In the genomic region with DNA sequence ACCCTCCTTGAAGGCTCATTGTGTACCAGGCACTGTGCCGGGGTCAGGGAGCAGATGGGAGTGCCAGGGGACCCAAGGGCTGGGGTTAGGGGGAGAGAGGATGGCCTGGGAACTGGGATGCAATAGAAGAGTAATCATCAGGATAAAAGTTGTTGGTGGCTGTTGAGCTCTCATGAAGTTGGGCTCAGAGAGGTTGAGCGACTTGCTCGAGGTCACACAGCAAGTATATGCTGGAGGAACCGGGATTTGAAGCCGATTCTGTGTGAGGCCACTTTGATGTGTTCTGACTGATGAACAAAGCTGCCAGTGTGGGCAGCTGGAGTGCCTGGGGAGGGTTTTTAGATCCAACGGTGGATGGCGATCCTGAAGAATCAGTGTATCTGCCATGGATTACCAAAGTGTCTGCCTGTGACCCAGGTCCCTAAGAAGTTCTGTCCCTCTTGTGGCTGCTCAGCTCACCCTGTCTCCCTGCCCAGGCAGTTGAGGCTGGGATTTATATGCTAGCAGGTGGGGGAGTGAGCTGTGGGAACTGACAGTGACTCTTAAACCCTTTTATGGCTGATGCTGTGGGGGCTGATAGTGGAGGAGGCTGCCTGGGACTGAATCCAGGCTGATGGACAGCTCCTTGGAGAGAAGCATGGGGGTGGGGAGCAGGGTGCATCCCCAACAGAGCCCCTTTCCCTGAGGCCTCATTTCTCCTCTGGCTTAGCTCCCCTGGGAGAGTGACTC, we compare ENCODE assay signal across 24 cellular contexts. TPM values are rescaled to one million over a fixed set of nuclear protein-coding genes. Genes with fewer than 3 reads are reported as not detected.
DNase-seq lines count a peak whose midpoint lies in the region; ATAC-seq and TF ChIP-seq lines count a peak whose summit lies in the region.
"Had no signal": no experiment of that assay in that cellular context is flagged by ENCODE, and none has a peak within 500 bp of the region (broad histone marks: within the 10 kb centered on the region; RNA-seq: fewer than 3 reads in every experiment).

No MANE protein-coding gene starts in this region.

- TF ChIP-seq CTCF in natural killer cell (IDR thresholded peaks at IDR 0.05), result no peak

- no peak for ATAC-seq in natural killer cell
- no peak for ATAC-seq in natural killer cell treated with Interleukin-12 subunit alpha and Interleukin-12 subunit beta and Interleukin-15 and Interleukin-18, amount 100 ng/mL, for 72 hours
- ATAC-seq: body of pancreas, left lobe of liver, WTC11 had no signal

- H3K9me3 Mint-ChIP-seq in natural killer cell, result peaks cover 0 to 3% of the 10 kb centered on the region in 2 donors
- peaks cover 6% of the 10 kb centered on the region for H3K9me3 Mint-ChIP-seq in natural killer cell treated with Interleukin-12 subunit alpha and Interleukin-12 subunit beta and Interleukin-15 and Interleukin-18, amount 100 ng/mL, for 72 hours

- H3K4me3 Mint-ChIP-seq in natural killer cell, result no peak overlapping the region
- H3K4me3 Mint-ChIP-seq in natural killer cell treated with Interleukin-12 subunit alpha and Interleukin-12 subunit beta and Interleukin-15 and Interleukin-18, amount 100 ng/mL, for 72 hours, result no peak overlapping the region
- H3K4me3 Mint-ChIP-seq: activated CD4-positive, alpha-beta memory T cell treated with anti-CD3 and anti-CD28 coated beads, Interleukin-2, amount 10 ng/mL, durations not matched to agents 7 days and 5 days; endodermal cell; WTC11 had no signal

- no peaks in the 10 kb centered on the region for H3K27me3 Mint-ChIP-seq in natural killer cell (ENCODE audit: low read depth in 2 of 2)
- no peaks in the 10 kb centered on the region for H3K27me3 Mint-ChIP-seq in natural killer cell treated with Interleukin-12 subunit alpha and Interleukin-12 subunit beta and Interleukin-15 and Interleukin-18, amount 100 ng/mL, for 72 hours
- H3K27me3 Mint-ChIP-seq: activated CD4-positive, alpha-beta memory T cell treated with anti-CD3 and anti-CD28 coated beads, Interleukin-2, amount 10 ng/mL, durations not matched to agents 7 days and 5 days; activated naive CD8-positive, alpha-beta T cell treated with anti-CD3 and anti-CD28 coated beads, Interleukin-2, amount 10 ng/mL, durations not matched to agents 7 days and 5 days had no signal

- H3K27ac Mint-ChIP-seq in natural killer cell, result peak overlapping the region; percentile 11 to 15
- no peak overlapping the region for H3K27ac Mint-ChIP-seq in natural killer cell treated with Interleukin-12 subunit alpha and Interleukin-12 subunit beta and Interleukin-15 and Interleukin-18, amount 100 ng/mL, for 72 hours
- H3K27ac Mint-ChIP-seq: activated CD4-positive, alpha-beta memory T cell treated with anti-CD3 and anti-CD28 coated beads, Interleukin-2, amount 10 ng/mL, durations not matched to agents 7 days and 5 days; endodermal cell; WTC11 had no signal

- DNase-seq in natural killer cell (no peak), amniotic epithelial cell (ENCODE audit: low read depth) (peak; percentile 50), myocyte (ENCODE audit: low read depth) (peak; percentile 33), NCI-H146 (lab: John Stamatoyannopoulos, UW) (no peak), SIG-M5 (lab: John Stamatoyannopoulos, UW) (no peak), NCI-H510A treated with DMSO at 0.1 percent for 48 hours (lab: John Stamatoyannopoulos, UW) (no peak)
- no peak for DNase-seq in natural killer cell treated with Interleukin-12 subunit alpha and Interleukin-12 subunit beta and Interleukin-15 and Interleukin-18, amount 100 ng/mL, for 72 hours (ENCODE audit: low spot score)
- DNase-seq in activated effector memory CD4-positive, alpha-beta T cell treated with Interleukin-2 at 50 U/mL for 16 hours, result no peak
- DNase-seq: ACHN; activated CD4-positive, alpha-beta memory T cell treated with anti-CD3 and anti-CD28 coated beads, Interleukin-2, amount 10 ng/mL, durations not matched to agents 7 days and 5 days; activated naive CD8-positive, alpha-beta T cell treated with anti-CD3 and anti-CD28 coated beads, Interleukin-2, amount 10 ng/mL, durations not matched to agents 7 days and 5 days; activated T-cell treated with anti-CD3 and anti-CD28 coated beads, Interleukin-2, amount 50 U/mL, for 48 hours; body of pancreas; COR-L47; endodermal cell; H7; NCI-H1417; NCI-H526; RPMI8226; SK-N-SH; stimulated activated CD4-positive, alpha-beta T cell treated with anti-CD3 and anti-CD28 coated beads, Interleukin-15, amount 100 ng/mL, for 24 hours; T-helper 9 cell had no signal

- peaks cover 33 to 57% of the 10 kb centered on the region in 2 donors for H3K4me1 Mint-ChIP-seq in natural killer cell
- peaks cover 28 to 30% of the 10 kb centered on the region in 2 donors for H3K4me1 Mint-ChIP-seq in natural killer cell treated with Interleukin-12 subunit alpha and Interleukin-12 subunit beta and Interleukin-15 and Interleukin-18, amount 100 ng/mL, for 72 hours (ENCODE audit: low read depth in 2 of 2)
- H3K4me1 Mint-ChIP-seq: endodermal cell, WTC11 had no signal

- intact Hi-C loops in natural killer cell (cut with micrococcal nuclease), result loop anchor here (5.0 to 10.0 kb wide), 2 partner anchors 318 to 445 kb away; a partner anchor contains a TSS

- peaks cover 2% of the 10 kb centered on the region for H3K36me3 Mint-ChIP-seq in natural killer cell
- H3K36me3 Mint-ChIP-seq in natural killer cell treated with Interleukin-12 subunit alpha and Interleukin-12 subunit beta and Interleukin-15 and Interleukin-18, amount 100 ng/mL, for 72 hours, result peaks cover 2% of the 10 kb centered on the region

RNA-seq across cellular contexts. Expression of a gene that starts 8.3 kb away (rescaled TPM):
- total RNA-seq in natural killer cell (10 to 100 TPM; 53.6 to 61.5 (median 54.1) TPM), myocyte (37.9 and 43.6 TPM in 2 replicates)
- total RNA-seq in natural killer cell treated with Interleukin-12 subunit alpha and Interleukin-12 subunit beta and Interleukin-15 and Interleukin-18, amount 100 ng/mL, for 72 hours, result 10 to 100 TPM; 42.3 to 56.3 TPM
- 29.5 TPM for polyA plus RNA-seq in myocyte (2012)

Comparison
In these comparisons a context has a peak if more than half of its experiments do, and no peak if none do; other contexts are left out.
1. H3K27ac Mint-ChIP-seq: peak in natural killer cell (2 of 2); none in natural killer cell treated with Interleukin-12 subunit alpha and Interleukin-12 subunit beta and Interleukin-15 and Interleukin-18, amount 100 ng/mL, for 72 hours (0 of 2).
2. DNase-seq: peak in amniotic epithelial cell (single experiment) and myocyte (single experiment); none in natural killer cell (single experiment), natural killer cell treated with Interleukin-12 subunit alpha and Interleukin-12 subunit beta and Interleukin-15 and Interleukin-18, amount 100 ng/mL, for 72 hours (single experiment), activated effector memory CD4-positive, alpha-beta T cell treated with Interleukin-2 at 50 U/mL for 16 hours (single experiment), NCI-H146 (single experiment), SIG-M5 (single experiment) and NCI-H510A treated with DMSO at 0.1 percent for 48 hours (single experiment).